In the genomic region with DNA sequence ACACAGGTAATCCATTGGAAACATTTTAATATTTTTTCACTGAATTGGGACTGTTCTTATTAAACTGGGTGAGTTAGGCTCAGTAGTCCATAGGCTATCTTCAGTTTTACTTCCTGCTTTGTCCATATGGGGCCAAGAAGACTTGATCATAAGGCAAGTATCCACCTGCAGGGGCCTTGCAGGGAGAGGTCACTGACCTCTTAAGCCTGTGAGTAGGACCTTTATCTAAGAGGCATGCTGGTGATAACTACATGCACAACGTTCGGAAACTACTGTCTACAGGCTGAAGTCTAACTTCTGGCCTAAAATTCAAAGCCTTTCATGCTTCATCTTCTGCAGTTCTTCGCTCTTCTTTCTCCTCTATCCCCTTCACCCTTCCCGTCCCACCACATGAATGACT, we compare ENCODE assay signal across 20 cellular contexts.
A peak's percentile ranks its signal among the peaks of the same experiment; 100 is the strongest.
DNase-seq lines count a peak whose midpoint lies in the region; ATAC-seq and TF ChIP-seq lines count a peak whose summit lies in the region.
"Had no signal": no experiment of that assay in that cellular context is flagged by ENCODE, and none has a peak within 500 bp of the region (broad histone marks: within the 10 kb centered on the region; RNA-seq: fewer than 3 reads in every experiment).

No MANE protein-coding gene starts in this region.

- peak overlapping the region; percentile 24 for H3K4me3 Mint-ChIP-seq in activated B cell treated with CpG ODN at 0.5 μM for 24 hours
- no peak overlapping the region for H3K4me3 Mint-ChIP-seq in stimulated activated naive B cell treated with anti-CD40 and anti-IgM and Interleukin-4, amounts not matched to agents 10 μg/mL and 1 μg/mL and 100 μg/mL, for 72 hours
- H3K4me3 Mint-ChIP-seq: CD14-positive monocyte; CD4-positive, alpha-beta T cell; CD8-positive, alpha-beta memory T cell had no signal

- TF ChIP-seq CTCF in cardiac muscle cell (IDR thresholded peaks at IDR 0.05; ENCODE audit: low read depth, low read length), result no peak
- no peak for TF ChIP-seq CTCF in activated B cell treated with CpG ODN at 0.5 μM for 24 hours (IDR thresholded peaks at IDR 0.05)

- no peak overlapping the region for H3K9ac ChIP-seq in Karpas-422 (ENCODE audit: low read length)
- H3K9ac ChIP-seq: BLaER1 treated with 17β-estradiol and CSF1 and Interleukin-3, amounts not matched to agents 10 nM and 100 nM; GM23248 had no signal

- no peaks in the 10 kb centered on the region for H4K20me1 ChIP-seq in Karpas-422 (ENCODE audit: insufficient read depth, low read depth, low read length)

- H3K4me2 ChIP-seq in Karpas-422 (ENCODE audit: low read depth, low read length, poor library complexity, severe bottlenecking), result no peak overlapping the region

- H3K27me3 ChIP-seq in cardiac muscle cell (no peaks in the 10 kb centered on the region), Karpas-422 (ENCODE audit: low read length) (no peaks in the 10 kb centered on the region)
- H3K27me3 ChIP-seq: BE2C; BLaER1 treated with 17β-estradiol and CSF1 and Interleukin-3, amounts not matched to agents 10 nM and 100 nM had no signal

- H3K4me1 ChIP-seq in cardiac muscle cell (ENCODE audit: low read depth) (peaks cover 7% of the 10 kb centered on the region), Karpas-422 (ENCODE audit: low read length) (peaks cover 33% of the 10 kb centered on the region)
- H3K4me1 ChIP-seq: BE2C had no signal

- H3K27ac ChIP-seq in cardiac muscle cell (peak overlapping the region; percentile 48), Karpas-422 (ENCODE audit: low read length) (peak overlapping the region; percentile 100)
- H3K27ac ChIP-seq: 22Rv1, GM23248 had no signal

- CTCF ChIA-PET in activated B cell treated with CpG ODN at 0.5 μM for 24 hours (lab: Charles Lee), result interaction anchor here (1.2 kb wide), 1 partner anchor 24 kb away, joined by 3 read pairs; no protein-coding TSS in a partner anchor

- intact Hi-C loops in cardiac septum (cut with DNase I), result no loop called here
- intact Hi-C loops in activated B cell treated with CpG ODN at 0.5 μM for 24 hours (cut with micrococcal nuclease), result no loop called here

- H3K4me1 Mint-ChIP-seq in activated B cell treated with CpG ODN at 0.5 μM for 24 hours, result peaks cover 66% of the 10 kb centered on the region
- peaks cover 34 to 52% of the 10 kb centered on the region in 2 donors for H3K4me1 Mint-ChIP-seq in stimulated activated naive B cell treated with anti-CD40 and anti-IgM and Interleukin-4, amounts not matched to agents 10 μg/mL and 1 μg/mL and 100 μg/mL, for 72 hours
- H3K4me1 Mint-ChIP-seq: CD14-positive monocyte; CD8-positive, alpha-beta memory T cell had no signal

- H3K36me3 Mint-ChIP-seq in activated B cell treated with CpG ODN at 0.5 μM for 24 hours (ENCODE audit: low read depth), result peaks cover 32% of the 10 kb centered on the region
- peaks cover 32 to 53% of the 10 kb centered on the region in 2 donors for H3K36me3 Mint-ChIP-seq in stimulated activated naive B cell treated with anti-CD40 and anti-IgM and Interleukin-4, amounts not matched to agents 10 μg/mL and 1 μg/mL and 100 μg/mL, for 72 hours

- H3K9me3 ChIP-seq in cardiac muscle cell (ENCODE audit: low read depth), result no peaks in the 10 kb centered on the region
- no peaks in the 10 kb centered on the region for H3K9me3 ChIP-seq in Karpas-422 (ENCODE audit: low read length)
- H3K9me3 ChIP-seq: BE2C had no signal

- H3K36me3 ChIP-seq in cardiac muscle cell, result no peaks in the 10 kb centered on the region
- peaks cover 23% of the 10 kb centered on the region; the same call in 1 of the 2 replicates for H3K36me3 ChIP-seq in Karpas-422 (ENCODE audit: insufficient read depth, low read length)
- H3K36me3 ChIP-seq: BE2C had no signal

- H2AFZ ChIP-seq in Karpas-422 (ENCODE audit: low read length), result no peak overlapping the region
- H2AFZ ChIP-seq: GM23248 had no signal

- H3K9me2 ChIP-seq in Karpas-422 (replicated peaks; ENCODE audit: insufficient read depth, low read length), result no peaks in the 10 kb centered on the region

- ATAC-seq in activated B cell treated with CpG ODN at 0.5 μM for 24 hours (ENCODE audit: low read depth), result no peak
- peak in 1 of 2 donors; percentile 14 for ATAC-seq in stimulated activated naive B cell treated with anti-CD40 and anti-IgM and Interleukin-4, amounts not matched to agents 10 μg/mL and 1 μg/mL and 100 μg/mL, for 72 hours (replicated peaks)
- no peak for ATAC-seq in HG03571 (IDR thresholded peaks at IDR 0.05; ENCODE audit: unreplicated experiment)
- no peak for ATAC-seq in HG02938 (IDR thresholded peaks at IDR 0.05; ENCODE audit: unreplicated experiment)

- DNase-seq in cardiac muscle cell (ENCODE audit: low read depth in 1 of 2, low spot score in 1 of 2), result no peak
- DNase-seq in cardiac septum (ENCODE audit: low spot score), result no peak
- DNase-seq in Karpas-422, result no peak
- no peak for DNase-seq in activated B cell treated with CpG ODN at 0.5 μM for 24 hours
- DNase-seq in stimulated activated naive B cell treated with anti-CD40 and anti-IgM and Interleukin-4, amounts not matched to agents 10 μg/mL and 1 μg/mL and 100 μg/mL, for 72 hours, result no peak
- DNase-seq in KG1 (lab: John Stamatoyannopoulos, UW), result no peak
- DNase-seq: BE2C; Calu3; CD4-positive, alpha-beta T cell; CD8-positive, alpha-beta memory T cell; DMS53; DMS79 treated with DMSO at 0.1 percent for 48 hours; GM23248; H7; HCEC 1CT had no signal

- H3K9me3 Mint-ChIP-seq in activated B cell treated with CpG ODN at 0.5 μM for 24 hours, result no peaks in the 10 kb centered on the region
- peaks cover 7 to 8% of the 10 kb centered on the region in 2 donors for H3K9me3 Mint-ChIP-seq in stimulated activated naive B cell treated with anti-CD40 and anti-IgM and Interleukin-4, amounts not matched to agents 10 μg/mL and 1 μg/mL and 100 μg/mL, for 72 hours
- H3K9me3 Mint-ChIP-seq: CD4-positive, alpha-beta T cell had no signal

- H3K4me3 ChIP-seq in cardiac muscle cell (no peak overlapping the region), Karpas-422 (ENCODE audit: low read length) (no peak overlapping the region)
- H3K4me3 ChIP-seq: BLaER1 treated with 17β-estradiol and CSF1 and Interleukin-3, amounts not matched to agents 10 nM and 100 nM; GM23248 had no signal

- POLR2A ChIA-PET in activated B cell treated with CpG ODN at 0.5 μM for 24 hours (lab: Charles Lee), result interaction anchor here (0.8 to 16.0 kb wide), 2 partner anchors 20 to 45 kb away, joined by 8 to 975 read pairs; no protein-coding TSS in a partner anchor

- H3K27me3 Mint-ChIP-seq in activated B cell treated with CpG ODN at 0.5 μM for 24 hours, result no peaks in the 10 kb centered on the region
- no peaks in the 10 kb centered on the region for H3K27me3 Mint-ChIP-seq in stimulated activated naive B cell treated with anti-CD40 and anti-IgM and Interleukin-4, amounts not matched to agents 10 μg/mL and 1 μg/mL and 100 μg/mL, for 72 hours
- H3K27me3 Mint-ChIP-seq: CD4-positive, alpha-beta T cell had no signal

- H3K79me2 ChIP-seq in Karpas-422 (ENCODE audit: low read length), result no peaks in the 10 kb centered on the region

- peak overlapping the region; percentile 50 for H3K27ac Mint-ChIP-seq in activated B cell treated with CpG ODN at 0.5 μM for 24 hours
- H3K27ac Mint-ChIP-seq in stimulated activated naive B cell treated with anti-CD40 and anti-IgM and Interleukin-4, amounts not matched to agents 10 μg/mL and 1 μg/mL and 100 μg/mL, for 72 hours, result peak overlapping the region; percentile 76
- H3K27ac Mint-ChIP-seq: CD14-positive monocyte; CD4-positive, alpha-beta T cell; CD8-positive, alpha-beta memory T cell had no signal
